Comparison of ENCODE assay signal across 9 cellular contexts in the genomic region with DNA sequence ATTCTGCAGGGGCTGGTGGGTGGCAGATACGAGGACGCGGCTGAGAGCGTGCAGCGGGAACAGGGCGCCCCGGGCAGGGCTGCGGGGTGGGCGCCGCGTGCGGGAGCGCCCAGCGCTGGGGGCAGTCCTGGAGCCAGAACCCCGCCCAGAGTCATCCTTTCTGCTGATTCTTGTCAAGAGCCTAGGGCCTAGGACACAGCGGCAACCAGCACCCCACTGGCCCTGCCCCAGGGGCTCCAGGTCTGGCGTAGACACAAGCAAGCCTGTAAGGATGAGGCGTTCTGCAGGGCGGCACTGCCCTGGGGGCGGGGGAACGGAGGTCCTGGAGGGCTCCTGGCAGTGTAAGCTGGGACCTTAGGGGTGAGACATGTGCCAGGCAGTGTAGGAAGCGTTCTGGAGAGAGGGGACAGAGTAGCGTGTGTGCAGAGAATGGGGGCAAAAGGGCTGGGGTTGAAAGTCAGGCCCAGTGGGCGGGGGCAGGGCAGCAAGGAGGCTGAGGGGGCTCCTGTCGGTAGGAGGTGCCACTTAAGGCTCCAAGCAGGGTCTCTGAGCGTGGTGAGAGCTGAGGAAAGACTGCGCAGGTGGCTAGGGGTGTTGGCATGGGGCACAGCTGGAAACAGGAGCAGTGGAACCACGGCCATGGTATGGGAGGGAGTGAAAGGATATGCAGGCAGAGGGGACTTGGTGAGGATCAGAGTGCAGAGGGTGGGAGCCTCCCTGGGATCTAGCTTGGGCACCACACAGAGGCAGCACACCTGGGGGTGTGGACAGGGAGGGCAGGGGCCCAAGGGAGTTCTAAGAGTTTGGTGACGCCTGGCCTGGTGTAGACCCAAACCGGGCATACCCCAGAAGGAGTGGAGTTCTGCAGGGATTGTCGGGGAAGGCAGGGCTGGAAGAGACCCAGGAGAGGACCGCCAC. TPM values are rescaled to one million over a fixed set of nuclear protein-coding genes. Genes with fewer than 3 reads are reported as not detected.
A peak's percentile ranks its signal among the peaks of the same experiment; 100 is the strongest.
DNase-seq lines count a peak whose midpoint lies in the region; ATAC-seq, FAIRE-seq and TF ChIP-seq lines count a peak whose summit lies in the region.
"Had no signal": no experiment of that assay in that cellular context is flagged by ENCODE, and none has a peak within 500 bp of the region (broad histone marks: within the 10 kb centered on the region; RNA-seq: fewer than 3 reads in every experiment).

No MANE protein-coding gene starts in this region.

- peaks cover 19% of the 10 kb centered on the region for H4K20me1 ChIP-seq in BLaER1
- no peaks in the 10 kb centered on the region for H4K20me1 ChIP-seq in PC-9 (ENCODE audit: insufficient read depth)

- H3K79me2 ChIP-seq in PC-9 (ENCODE audit: low read depth) = no peaks in the 10 kb centered on the region

- H3K9me3 ChIP-seq in BLaER1 (no peaks in the 10 kb centered on the region), PC-9 (ENCODE audit: insufficient read depth, low read depth) (no peaks in the 10 kb centered on the region), neuron (ENCODE audit: low read length) (no peaks in the 10 kb centered on the region)

- no peaks in the 10 kb centered on the region for H3K27me3 ChIP-seq in BLaER1
- no peaks in the 10 kb centered on the region for H3K27me3 ChIP-seq in PC-9 (ENCODE audit: insufficient read depth, low read depth)
- peaks cover 78% of the 10 kb centered on the region for H3K27me3 ChIP-seq in neuron (ENCODE audit: insufficient read depth, low read length)

- H3K27ac ChIP-seq in BLaER1 (peak overlapping the region; percentile 4; the same call in 1 of the 2 replicates), PC-9 (no peak overlapping the region)

- TF ChIP-seq CTCF in PC-9 (conservative IDR thresholded peaks at IDR 0.05) (no peak), fibroblast of mammary gland (conservative IDR thresholded peaks at IDR 0.05; ENCODE audit: control insufficient read depth, insufficient read depth, low read depth, low read length) (no peak)

- H2AFZ ChIP-seq in PC-9 = no peak overlapping the region
- no peak overlapping the region for H2AFZ ChIP-seq in neuron (ENCODE audit: low read depth, low read length)

- H3F3A ChIP-seq in PC-9 (ENCODE audit: insufficient read depth, low read depth) = peaks cover 19% of the 10 kb centered on the region

- no TSS peak for BruUV-seq in PC-9 (replicated peaks; lab: Mats Ljungman, UMichigan)

- no peak for FAIRE-seq in HTR-8/SVneo (lab: Jason Lieb, UNC)

- CTCF ChIA-PET in PC-9 (lab: Charles Lee) = no interaction called here

- intact Hi-C loops in PC-9 (cut with micrococcal nuclease; ENCODE audit: unreplicated experiment) = no loop called here

- no peak for ATAC-seq in HG03571 (IDR thresholded peaks at IDR 0.05; ENCODE audit: unreplicated experiment)

- H3K4me3 ChIP-seq in BLaER1 (no peak overlapping the region), PC-9 (no peak overlapping the region), fibroblast of mammary gland (ENCODE audit: control insufficient read depth, low read depth, low read length) (peak overlapping the region; percentile 33), neuron (ENCODE audit: low read length) (peak overlapping the region; percentile 21)

- DNase-seq in PC-9 (no peak), fibroblast of mammary gland (ENCODE audit: low read depth) (no peak), amygdala (lab: John Stamatoyannopoulos, UW) (no peak), HTR-8/SVneo (ENCODE audit: insufficient read length, low spot score) (no peak), DMS114 treated with DMSO at 0.1 percent for 48 hours (lab: John Stamatoyannopoulos, UW; ENCODE audit: unreplicated experiment) (no peak)

- H3K4me2 ChIP-seq in BLaER1 (peak overlapping the region; percentile 100), PC-9 (peak overlapping the region; percentile 47; the same call in 1 of the 2 replicates)

- H3K9ac ChIP-seq in BLaER1 = no peak overlapping the region

- POLR2A ChIA-PET in PC-9 (lab: Charles Lee; ENCODE audit: unreplicated experiment) = no interaction called here

- H3K4me1 ChIP-seq in BLaER1 (peaks cover 80% of the 10 kb centered on the region), PC-9 (replicated peaks; ENCODE audit: insufficient read depth) (peaks cover 37% of the 10 kb centered on the region), neuron (ENCODE audit: insufficient read depth, low read length) (peaks cover 16% of the 10 kb centered on the region)

- H3K36me3 ChIP-seq in BLaER1 (no peaks in the 10 kb centered on the region), PC-9 (ENCODE audit: low read depth) (no peaks in the 10 kb centered on the region), neuron (ENCODE audit: insufficient read depth, low read length) (no peaks in the 10 kb centered on the region)

- H3K9me2 ChIP-seq in PC-9 (ENCODE audit: insufficient read depth) = no peaks in the 10 kb centered on the region

RNA-seq across cellular contexts. Expression of gene AHNAK2, which starts 0.9 kb away (rescaled TPM):
- 30.8 and 38.9 TPM in 2 replicates for total RNA-seq in PC-9 (2021)

RNA-seq across cellular contexts. Expression of gene CLBA1, which starts 6.6 kb away (rescaled TPM):
- 12.5 and 12.6 TPM in 2 replicates for total RNA-seq in PC-9 (2021)

RNA-seq across cellular contexts. Expression of gene CDCA4, which starts 41.9 kb away (rescaled TPM):
- total RNA-seq in PC-9 (2021) = 24.9 and 27.7 TPM in 2 replicates

RNA-seq across cellular contexts. Expression of gene PLD4, which starts 54.4 kb away (rescaled TPM):
- 0.05 TPM in 1 of 2 replicates, not detected in the other for total RNA-seq in PC-9 (2021)
- total RNA-seq: glomerular endothelial cell had no signal

Comparison
In these comparisons a context has a peak if more than half of its experiments do, and no peak if none do; other contexts are left out.
1. H3K4me3 ChIP-seq: peak in fibroblast of mammary gland (single experiment) and neuron (single experiment); none in BLaER1 (single experiment) and PC-9 (single experiment).